ENCODE assay signal across 11 cellular contexts in genomic region chr13:23715762-23716235, GRCh38.
DNase-seq lines count a peak whose midpoint lies in the region; ATAC-seq and TF ChIP-seq lines count a peak whose summit lies in the region.
"Had no signal": no experiment of that assay in that cellular context is flagged by ENCODE, and none has a peak within 500 bp of the region (broad histone marks: within the 10 kb centered on the region; RNA-seq: fewer than 3 reads in every experiment).

No MANE protein-coding gene starts in this region.

- no peaks in the 10 kb centered on the region for H3F3A ChIP-seq in OCI-LY1 (ENCODE audit: insufficient read depth, low read length)

- no peaks in the 10 kb centered on the region for H4K20me1 ChIP-seq in OCI-LY1 (ENCODE audit: insufficient read depth, low read length)

- H3K9me2 ChIP-seq in OCI-LY1 (ENCODE audit: low read depth, low read length) = no peaks in the 10 kb centered on the region

- H2AFZ ChIP-seq in OCI-LY1 (ENCODE audit: low read length) = no peak overlapping the region

- H3K9ac ChIP-seq in OCI-LY1 (ENCODE audit: low read length) = no peak overlapping the region

- H3K27ac Mint-ChIP-seq in activated CD4-positive, alpha-beta T cell treated with anti-CD3 and anti-CD28 coated beads, Interleukin-2, amount 10 ng/mL, durations not matched to agents 24 days and 14 days = no peak overlapping the region
- H3K27ac Mint-ChIP-seq: CD14-positive monocyte had no signal

- peaks cover 6% of the 10 kb centered on the region for H3K4me1 Mint-ChIP-seq in activated CD4-positive, alpha-beta T cell treated with anti-CD3 and anti-CD28 coated beads, Interleukin-2, amount 10 ng/mL, durations not matched to agents 24 days and 14 days

- H3K4me2 ChIP-seq in OCI-LY1 (ENCODE audit: low read length) = no peak overlapping the region

- H3K4me3 ChIP-seq in OCI-LY1 (ENCODE audit: low read depth, low read length, poor library complexity, severe bottlenecking) (no peak overlapping the region), fibroblast of villous mesenchyme (ENCODE audit: low read depth, low read length) (no peak overlapping the region), lower leg skin (ENCODE audit: low read depth, poor library complexity, severe bottlenecking) (no peak overlapping the region)
- H3K4me3 ChIP-seq: breast epithelium, MG63 had no signal

- H3K4me3 Mint-ChIP-seq in activated CD4-positive, alpha-beta T cell treated with anti-CD3 and anti-CD28 coated beads, Interleukin-2, amount 10 ng/mL, durations not matched to agents 24 days and 14 days = no peak overlapping the region
- H3K4me3 Mint-ChIP-seq: CD14-positive monocyte had no signal

- no peaks in the 10 kb centered on the region for H3K79me2 ChIP-seq in OCI-LY1 (ENCODE audit: insufficient read depth, low read length)

- peaks cover 19% of the 10 kb centered on the region for H3K27me3 Mint-ChIP-seq in activated CD4-positive, alpha-beta T cell treated with anti-CD3 and anti-CD28 coated beads, Interleukin-2, amount 10 ng/mL, durations not matched to agents 24 days and 14 days

- TF ChIP-seq CTCF in OCI-LY1 (IDR thresholded peaks at IDR 0.05; ENCODE audit: low read length) = peak; percentile 63
- peak; percentile 53 for TF ChIP-seq CTCF in fibroblast of villous mesenchyme (IDR thresholded peaks at IDR 0.05; ENCODE audit: insufficient read depth, low read depth, low read length)
- no peak for TF ChIP-seq CTCF in lower leg skin (IDR thresholded peaks at IDR 0.05)

- no peak overlapping the region for H3K27ac ChIP-seq in OCI-LY1 (ENCODE audit: low read depth, low read length, poor library complexity, severe bottlenecking)
- H3K27ac ChIP-seq: breast epithelium had no signal

- H3K4me1 ChIP-seq in OCI-LY1 (ENCODE audit: insufficient read depth, low read length, severe bottlenecking) = no peaks in the 10 kb centered on the region
- H3K4me1 ChIP-seq: breast epithelium had no signal

- no peaks in the 10 kb centered on the region for H3K36me3 Mint-ChIP-seq in activated CD4-positive, alpha-beta T cell treated with anti-CD3 and anti-CD28 coated beads, Interleukin-2, amount 10 ng/mL, durations not matched to agents 24 days and 14 days (ENCODE audit: low read depth)
- H3K36me3 Mint-ChIP-seq: CD14-positive monocyte had no signal

- H3K9me3 Mint-ChIP-seq in activated CD4-positive, alpha-beta T cell treated with anti-CD3 and anti-CD28 coated beads, Interleukin-2, amount 10 ng/mL, durations not matched to agents 24 days and 14 days = peaks cover 4% of the 10 kb centered on the region

- intact Hi-C loops in activated CD4-positive, alpha-beta T cell treated with anti-CD3 and anti-CD28 coated beads, Interleukin-2, amount 10 ng/mL, durations not matched to agents 24 days and 14 days (cut with micrococcal nuclease) = loop anchor here (5.0 kb wide), 1 partner anchor 157 kb away; no protein-coding TSS in a partner anchor
- intact Hi-C loops in lower leg skin (cut with DNase I; ENCODE audit: low total_unique reads) = no loop called here

- ATAC-seq in stimulated activated naive CD8-positive, alpha-beta T cell treated with anti-CD3 and anti-CD28 coated beads, Interleukin-15, Interleukin-2, amounts not matched to agents 100 U/mL and 50 U/mL, for 24 hours = peak; percentile 46

- H3K27me3 ChIP-seq in OCI-LY1 (ENCODE audit: insufficient read depth, low read length) = no peaks in the 10 kb centered on the region
- H3K27me3 ChIP-seq: breast epithelium, MG63 had no signal

- no peak for TF ChIP-seq POLR2A in lower leg skin (IDR thresholded peaks at IDR 0.05)

- H3K9me3 ChIP-seq in OCI-LY1 (ENCODE audit: low read length) = no peaks in the 10 kb centered on the region
- H3K9me3 ChIP-seq: MG63 had no signal

- peak; percentile 63 for DNase-seq in activated CD4-positive, alpha-beta T cell treated with anti-CD3 and anti-CD28 coated beads, Interleukin-2, amount 10 ng/mL, durations not matched to agents 24 days and 14 days
- no peak for DNase-seq in activated CD4-positive, alpha-beta T cell treated with anti-CD3 and anti-CD28 coated beads, Interleukin-2, amount 50 U/mL, for 1 hour
- DNase-seq in fibroblast of villous mesenchyme (ENCODE audit: low read depth) = peak; percentile 40
- DNase-seq in stimulated activated naive CD8-positive, alpha-beta T cell treated with anti-CD3 and anti-CD28 coated beads, Interleukin-15, Interleukin-2, amounts not matched to agents 100 U/mL and 50 U/mL, for 24 hours = peak; percentile 26
- DNase-seq in lower leg skin (ENCODE audit: low spot score in 2 of 2) = no peak
- DNase-seq in central memory CD4-positive, alpha-beta T cell = no peak
- DNase-seq in NCI-H128 (lab: John Stamatoyannopoulos, UW; ENCODE audit: unreplicated experiment) = no peak
- DNase-seq: MG63 had no signal

- 84 to 90% methylated on average over 11 of the region's 11 CpGs for WGBS in lower leg skin, 2 donors

- no peaks in the 10 kb centered on the region for H3K36me3 ChIP-seq in OCI-LY1 (ENCODE audit: insufficient read depth, low read length)
- H3K36me3 ChIP-seq: breast epithelium, MG63 had no signal

Comparison
In these comparisons a context has a peak if more than half of its experiments do, and no peak if none do; other contexts are left out.
1. DNase-seq: peak in activated CD4-positive, alpha-beta T cell treated with anti-CD3 and anti-CD28 coated beads, Interleukin-2, amount 10 ng/mL, durations not matched to agents 24 days and 14 days (single experiment), fibroblast of villous mesenchyme (single experiment) and stimulated activated naive CD8-positive, alpha-beta T cell treated with anti-CD3 and anti-CD28 coated beads, Interleukin-15, Interleukin-2, amounts not matched to agents 100 U/mL and 50 U/mL, for 24 hours (single experiment); none in activated CD4-positive, alpha-beta T cell treated with anti-CD3 and anti-CD28 coated beads, Interleukin-2, amount 50 U/mL, for 1 hour (single experiment), lower leg skin (0 of 2), central memory CD4-positive, alpha-beta T cell (single experiment) and NCI-H128 (single experiment).
2. CTCF ChIP-seq: peak in OCI-LY1 (single experiment) and fibroblast of villous mesenchyme (single experiment); none in lower leg skin (0 of 3).